ENCODE assay signal across 1 cellular context in the genomic region with DNA sequence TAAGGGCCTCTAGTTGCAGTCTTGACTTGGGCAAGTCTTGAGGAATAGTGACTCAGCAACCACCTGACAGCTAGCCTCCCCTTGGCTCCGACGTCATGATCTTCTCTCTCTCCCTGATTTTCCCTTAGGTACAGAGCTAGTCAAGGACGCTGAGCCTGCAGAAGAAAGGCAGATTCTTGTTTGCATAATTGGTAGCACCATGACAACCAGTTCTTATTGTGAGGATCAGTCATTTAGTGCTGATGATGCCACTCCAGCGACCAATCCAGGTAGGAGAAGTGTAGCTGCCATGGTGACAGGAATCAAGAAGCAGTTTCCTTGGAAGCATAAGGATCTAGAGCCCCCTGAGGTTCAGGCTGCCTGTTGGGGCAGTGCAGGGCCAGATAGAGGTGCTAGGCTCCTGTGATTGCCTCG.
TF ChIP-seq lines count a peak whose summit lies in the region.

No MANE protein-coding gene starts in this region.

TF ChIP-seq in WTC11, 78 proteins besides CTCF, POLR2A, EP300 and RAD21 (continued from another document):
- TF ChIP-seq ERG (CRISPR knock-in tag; IDR thresholded peaks at IDR 0.05), result no peak
- TF ChIP-seq ZNF121 (CRISPR knock-in tag; IDR thresholded peaks at IDR 0.05), result no peak
- TF ChIP-seq JUN (CRISPR knock-in tag; IDR thresholded peaks at IDR 0.05), result no peak
- TF ChIP-seq GTF2I (CRISPR knock-in tag; conservative IDR thresholded peaks at IDR 0.05), result no peak
- TF ChIP-seq MXD4 (CRISPR knock-in tag; IDR thresholded peaks at IDR 0.05; ENCODE audit: borderline replicate concordance), result no peak
- no peak for TF ChIP-seq USF1 (CRISPR knock-in tag; IDR thresholded peaks at IDR 0.05)
- TF ChIP-seq ZBTB43 (CRISPR knock-in tag; IDR thresholded peaks at IDR 0.05), result no peak
- no peak for TF ChIP-seq ZMAT4 (CRISPR knock-in tag; IDR thresholded peaks at IDR 0.05)
- no peak for TF ChIP-seq NFE2L1 (CRISPR knock-in tag; IDR thresholded peaks at IDR 0.05)
